In genomic region chr7:44573464-44574285, GRCh38 we compare ENCODE assay signal across 8 cellular contexts. TPM values are rescaled to one million over a fixed set of nuclear protein-coding genes. Genes with fewer than 3 reads are reported as not detected.
A peak's percentile ranks its signal among the peaks of the same experiment; 100 is the strongest.
DNase-seq lines count a peak whose midpoint lies in the region; ATAC-seq and TF ChIP-seq lines count a peak whose summit lies in the region.

A gene with protein sequence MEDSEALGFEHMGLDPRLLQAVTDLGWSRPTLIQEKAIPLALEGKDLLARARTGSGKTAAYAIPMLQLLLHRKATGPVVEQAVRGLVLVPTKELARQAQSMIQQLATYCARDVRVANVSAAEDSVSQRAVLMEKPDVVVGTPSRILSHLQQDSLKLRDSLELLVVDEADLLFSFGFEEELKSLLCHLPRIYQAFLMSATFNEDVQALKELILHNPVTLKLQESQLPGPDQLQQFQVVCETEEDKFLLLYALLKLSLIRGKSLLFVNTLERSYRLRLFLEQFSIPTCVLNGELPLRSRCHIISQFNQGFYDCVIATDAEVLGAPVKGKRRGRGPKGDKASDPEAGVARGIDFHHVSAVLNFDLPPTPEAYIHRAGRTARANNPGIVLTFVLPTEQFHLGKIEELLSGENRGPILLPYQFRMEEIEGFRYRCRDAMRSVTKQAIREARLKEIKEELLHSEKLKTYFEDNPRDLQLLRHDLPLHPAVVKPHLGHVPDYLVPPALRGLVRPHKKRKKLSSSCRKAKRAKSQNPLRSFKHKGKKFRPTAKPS (minus strand): TSS chr7:44573908. CDS start chr7:44573895, 13 bp downstream.

- peaks cover 17% of the 10 kb centered on the region for H3K4me1 ChIP-seq in testis

- H3K4me1 Mint-ChIP-seq in activated naive CD4-positive, alpha-beta T cell treated with anti-CD3 and anti-CD28 coated beads, Interleukin-2, amount 50 U/mL, for 24 hours: peaks cover 40% of the 10 kb centered on the region

- peak within 1 kb of the TSS; percentile 96 for H3K27ac Mint-ChIP-seq in activated naive CD4-positive, alpha-beta T cell treated with anti-CD3 and anti-CD28 coated beads, Interleukin-2, amount 50 U/mL, for 24 hours

- TF ChIP-seq CTCF in GM06990 (IDR thresholded peaks at IDR 0.05; ENCODE audit: insufficient read depth, low read length, poor library complexity, severe bottlenecking) (no peak), omental fat pad (IDR thresholded peaks at IDR 0.05) (no peak), testis (IDR thresholded peaks at IDR 0.05) (no peak)

- peak; percentile 95 for ATAC-seq in HG02588 (IDR thresholded peaks at IDR 0.05; ENCODE audit: unreplicated experiment)
- peak; percentile 97 for ATAC-seq in SK-N-SH treated with all-trans-retinoic acid at 6 μM for 48 hours
- peak; percentile 96 for ATAC-seq in omental fat pad (ENCODE audit: low FRiP score)

- intact Hi-C loops in testis (cut with DNase I; ENCODE audit: low total_unique reads): no loop called here

- peak within 1 kb of the TSS; percentile 98 for H3K4me3 Mint-ChIP-seq in activated naive CD4-positive, alpha-beta T cell treated with anti-CD3 and anti-CD28 coated beads, Interleukin-2, amount 50 U/mL, for 24 hours

- H3K27ac ChIP-seq in testis: peak within 1 kb of the TSS; percentile 63 to 84

- DNase-seq in GM06990 (ENCODE audit: extremely low read depth, insufficient read length): peak; percentile 90
- DNase-seq in NCI-H1092 (lab: John Stamatoyannopoulos, UW): peak; percentile 98
- peak; percentile 93 for DNase-seq in glomerular visceral epithelial cell (ENCODE audit: extremely low spot score)
- DNase-seq in omental fat pad (ENCODE audit: low spot score): peak; percentile 87
- peak; percentile 97 for DNase-seq in testis

- H3K36me3 Mint-ChIP-seq in activated naive CD4-positive, alpha-beta T cell treated with anti-CD3 and anti-CD28 coated beads, Interleukin-2, amount 50 U/mL, for 24 hours: peaks cover 16% of the 10 kb centered on the region

- peaks cover 36% of the 10 kb centered on the region for H3K36me3 ChIP-seq in GM06990 (ENCODE audit: control insufficient read depth, insufficient read depth, low read length)
- H3K36me3 ChIP-seq in testis (ENCODE audit: low read depth, missing control alignments): no peaks in the 10 kb centered on the region

- no peaks in the 10 kb centered on the region for H3K9me3 ChIP-seq in testis

- WGBS in testis, 2 donors: 0% methylated on average over 19 to 59 of the region's 74 CpGs

- no peaks in the 10 kb centered on the region for H3K27me3 Mint-ChIP-seq in activated naive CD4-positive, alpha-beta T cell treated with anti-CD3 and anti-CD28 coated beads, Interleukin-2, amount 50 U/mL, for 24 hours

- H3K27me3 ChIP-seq in GM06990 (replicated peaks; ENCODE audit: control insufficient read depth, insufficient read depth, low read length) (no peaks in the 10 kb centered on the region), testis (no peaks in the 10 kb centered on the region)

- peak; percentile 40 for TF ChIP-seq POLR2A in testis (IDR thresholded peaks at IDR 0.05)

- H3K4me3 ChIP-seq in GM06990 (replicated peaks; ENCODE audit: low read depth, low read length) (peak within 1 kb of the TSS; percentile 87), testis (peak within 1 kb of the TSS; percentile 75 to 88)

- H3K9me3 Mint-ChIP-seq in activated naive CD4-positive, alpha-beta T cell treated with anti-CD3 and anti-CD28 coated beads, Interleukin-2, amount 50 U/mL, for 24 hours: no peaks in the 10 kb centered on the region

TF ChIP-seq in SK-N-SH treated with all-trans-retinoic acid at 6 μM for 48 hours, 23 proteins besides CTCF, POLR2A, EP300 and RAD21 (continues in another document):
- TF ChIP-seq TOX (CRISPR knock-in tag; IDR thresholded peaks at IDR 0.05; ENCODE audit: borderline replicate concordance): no peak
- peak; percentile 78; the same call in 1 of the 2 replicates for TF ChIP-seq CSDC2 (CRISPR knock-in tag; IDR thresholded peaks at IDR 0.05)
- TF ChIP-seq, protein P1, sequence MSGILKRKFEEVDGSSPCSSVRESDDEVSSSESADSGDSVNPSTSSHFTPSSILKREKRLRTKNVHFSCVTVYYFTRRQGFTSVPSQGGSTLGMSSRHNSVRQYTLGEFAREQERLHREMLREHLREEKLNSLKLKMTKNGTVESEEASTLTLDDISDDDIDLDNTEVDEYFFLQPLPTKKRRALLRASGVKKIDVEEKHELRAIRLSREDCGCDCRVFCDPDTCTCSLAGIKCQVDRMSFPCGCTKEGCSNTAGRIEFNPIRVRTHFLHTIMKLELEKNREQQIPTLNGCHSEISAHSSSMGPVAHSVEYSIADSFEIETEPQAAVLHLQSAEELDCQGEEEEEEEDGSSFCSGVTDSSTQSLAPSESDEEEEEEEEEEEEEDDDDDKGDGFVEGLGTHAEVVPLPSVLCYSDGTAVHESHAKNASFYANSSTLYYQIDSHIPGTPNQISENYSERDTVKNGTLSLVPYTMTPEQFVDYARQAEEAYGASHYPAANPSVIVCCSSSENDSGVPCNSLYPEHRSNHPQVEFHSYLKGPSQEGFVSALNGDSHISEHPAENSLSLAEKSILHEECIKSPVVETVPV (CRISPR knock-in tag; IDR thresholded peaks at IDR 0.05): no peak
- TF ChIP-seq, protein P2, sequence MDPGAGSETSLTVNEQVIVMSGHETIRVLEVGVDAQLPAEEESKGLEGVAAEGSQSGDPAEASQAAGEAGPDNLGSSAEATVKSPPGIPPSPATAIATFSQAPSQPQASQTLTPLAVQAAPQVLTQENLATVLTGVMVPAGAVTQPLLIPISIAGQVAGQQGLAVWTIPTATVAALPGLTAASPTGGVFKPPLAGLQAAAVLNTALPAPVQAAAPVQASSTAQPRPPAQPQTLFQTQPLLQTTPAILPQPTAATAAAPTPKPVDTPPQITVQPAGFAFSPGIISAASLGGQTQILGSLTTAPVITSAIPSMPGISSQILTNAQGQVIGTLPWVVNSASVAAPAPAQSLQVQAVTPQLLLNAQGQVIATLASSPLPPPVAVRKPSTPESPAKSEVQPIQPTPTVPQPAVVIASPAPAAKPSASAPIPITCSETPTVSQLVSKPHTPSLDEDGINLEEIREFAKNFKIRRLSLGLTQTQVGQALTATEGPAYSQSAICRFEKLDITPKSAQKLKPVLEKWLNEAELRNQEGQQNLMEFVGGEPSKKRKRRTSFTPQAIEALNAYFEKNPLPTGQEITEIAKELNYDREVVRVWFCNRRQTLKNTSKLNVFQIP (CRISPR knock-in tag; IDR thresholded peaks at IDR 0.05; ENCODE audit: borderline replicate concordance, low read depth): no peak
- TF ChIP-seq GLIS3 (CRISPR knock-in tag; IDR thresholded peaks at IDR 0.05): no peak
- no peak for TF ChIP-seq ZC3H10 (CRISPR knock-in tag; IDR thresholded peaks at IDR 0.05)
- no peak for TF ChIP-seq CREB5 (CRISPR knock-in tag; IDR thresholded peaks at IDR 0.05; ENCODE audit: low read depth)
- TF ChIP-seq ZNF8 (CRISPR knock-in tag; IDR thresholded peaks at IDR 0.05): no peak
- no peak for TF ChIP-seq PPARA (CRISPR knock-in tag; IDR thresholded peaks at IDR 0.05; ENCODE audit: borderline replicate concordance)
- TF ChIP-seq, protein P3, sequence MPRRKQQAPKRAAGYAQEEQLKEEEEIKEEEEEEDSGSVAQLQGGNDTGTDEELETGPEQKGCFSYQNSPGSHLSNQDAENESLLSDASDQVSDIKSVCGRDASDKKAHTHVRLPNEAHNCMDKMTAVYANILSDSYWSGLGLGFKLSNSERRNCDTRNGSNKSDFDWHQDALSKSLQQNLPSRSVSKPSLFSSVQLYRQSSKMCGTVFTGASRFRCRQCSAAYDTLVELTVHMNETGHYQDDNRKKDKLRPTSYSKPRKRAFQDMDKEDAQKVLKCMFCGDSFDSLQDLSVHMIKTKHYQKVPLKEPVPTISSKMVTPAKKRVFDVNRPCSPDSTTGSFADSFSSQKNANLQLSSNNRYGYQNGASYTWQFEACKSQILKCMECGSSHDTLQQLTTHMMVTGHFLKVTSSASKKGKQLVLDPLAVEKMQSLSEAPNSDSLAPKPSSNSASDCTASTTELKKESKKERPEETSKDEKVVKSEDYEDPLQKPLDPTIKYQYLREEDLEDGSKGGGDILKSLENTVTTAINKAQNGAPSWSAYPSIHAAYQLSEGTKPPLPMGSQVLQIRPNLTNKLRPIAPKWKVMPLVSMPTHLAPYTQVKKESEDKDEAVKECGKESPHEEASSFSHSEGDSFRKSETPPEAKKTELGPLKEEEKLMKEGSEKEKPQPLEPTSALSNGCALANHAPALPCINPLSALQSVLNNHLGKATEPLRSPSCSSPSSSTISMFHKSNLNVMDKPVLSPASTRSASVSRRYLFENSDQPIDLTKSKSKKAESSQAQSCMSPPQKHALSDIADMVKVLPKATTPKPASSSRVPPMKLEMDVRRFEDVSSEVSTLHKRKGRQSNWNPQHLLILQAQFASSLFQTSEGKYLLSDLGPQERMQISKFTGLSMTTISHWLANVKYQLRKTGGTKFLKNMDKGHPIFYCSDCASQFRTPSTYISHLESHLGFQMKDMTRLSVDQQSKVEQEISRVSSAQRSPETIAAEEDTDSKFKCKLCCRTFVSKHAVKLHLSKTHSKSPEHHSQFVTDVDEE (CRISPR knock-in tag; IDR thresholded peaks at IDR 0.05): peak; percentile 65; the same call in 1 of the 2 replicates

RNA-seq across cellular contexts. Expression of the gene that starts here (rescaled TPM):
- 100 to 1,000 TPM in 1 of 4 donors, 10 to 100 TPM in 3; 43.0 to 104 (median 50.3) TPM for total RNA-seq in omental fat pad
- 10 to 100 TPM; 58.8 to 72.8 TPM for total RNA-seq in testis
- polyA plus RNA-seq in testis (ENCODE audit: insufficient read depth, low read depth, low replicate concordance): 68.8 TPM

Comparison
In these comparisons a context has a peak if more than half of its experiments do, and no peak if none do; other contexts are left out.
1. Peak in every context shown above with its lines: DNase-seq, ATAC-seq, H3K4me3 ChIP-seq and H3K27ac ChIP-seq.